In the genomic region with DNA sequence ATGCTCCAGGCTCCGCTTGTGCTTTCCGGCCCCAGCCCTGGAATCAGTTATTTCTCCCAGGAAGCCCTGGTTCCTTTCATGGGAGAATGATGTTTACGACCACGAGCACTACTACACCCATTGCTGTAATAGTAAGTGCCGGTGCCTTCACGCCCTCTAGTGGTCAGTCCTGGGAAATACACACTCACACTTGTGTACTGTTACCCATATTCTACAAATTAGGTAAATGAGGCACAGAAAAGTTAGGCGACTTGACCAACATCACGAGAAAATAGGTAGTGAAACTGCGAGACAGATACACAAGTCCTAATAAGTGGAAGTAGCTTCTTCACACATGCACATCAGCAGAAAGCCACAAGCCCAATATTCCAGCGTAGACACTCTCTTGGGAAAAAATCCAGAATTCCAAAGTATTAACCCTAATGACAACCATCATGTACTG, we compare ENCODE assay signal across 8 cellular contexts. TPM values are rescaled to one million over a fixed set of nuclear protein-coding genes. Genes with fewer than 3 reads are reported as not detected.
DNase-seq lines count a peak whose midpoint lies in the region; ATAC-seq lines count a peak whose summit lies in the region.

No MANE protein-coding gene starts in this region.

- in situ Hi-C loops in Caki2 (cut with HindIII; ENCODE audit: low pct_unique_long_range_greater_than_20kb, low sequenced_read_pairs), result no loop called here

- peak; percentile 40 for DNase-seq in Caki2 (ENCODE audit: low read depth)
- DNase-seq in NCI-H82 treated with DMSO at 0.1 percent for 48 hours (lab: John Stamatoyannopoulos, UW; ENCODE audit: unreplicated experiment), result peak; percentile 45
- DNase-seq in activated CD4-positive, alpha-beta T cell treated with anti-CD3 and anti-CD28 coated beads, Interleukin-2, amount 50 U/mL, for 48 hours, result peak; percentile 76 to 83
- peak; percentile 67 for DNase-seq in ecto neural progenitor cell (ENCODE audit: low spot score)
- peak; percentile 80 for DNase-seq in medulla oblongata (ENCODE audit: extremely low spot score)
- peak; percentile 39 to 56 for DNase-seq in stimulated activated CD8-positive, alpha-beta memory T cell treated with anti-CD3 and anti-CD28 coated beads, Interleukin-15, amount 100 ng/mL, for 48 hours (ENCODE audit: low read depth in 2 of 2)

- ATAC-seq in HG02642 (IDR thresholded peaks at IDR 0.05; ENCODE audit: poor library complexity, unreplicated experiment) (peak; percentile 55), HG02588 (IDR thresholded peaks at IDR 0.05; ENCODE audit: unreplicated experiment) (no peak)

RNA-seq across cellular contexts. Expression of a gene that starts 21.7 kb away (rescaled TPM):
- not detected in 2 replicates for total RNA-seq in Caki2 (2014; rRNA removed; shearing (Covaris generic); ENCODE audit: low replicate concordance)

RNA-seq across cellular contexts. Expression of a gene that starts 29.3 kb away (rescaled TPM):
- not detected in 2 replicates for total RNA-seq in Caki2 (2014; rRNA removed; shearing (Covaris generic); ENCODE audit: low replicate concordance)
